In genomic region chr12:67428431-67428830, GRCh38 we compare ENCODE assay signal across 18 cellular contexts.
"Had no signal": no experiment of that assay in that cellular context is flagged by ENCODE, and none has a peak within 500 bp of the region (broad histone marks: within the 10 kb centered on the region; RNA-seq: fewer than 3 reads in every experiment).

No MANE protein-coding gene starts in this region.

- H3K36me3 ChIP-seq: sigmoid colon, thoracic aorta had no signal

- H3K27ac ChIP-seq: body of pancreas, coronary artery, sigmoid colon, thoracic aorta had no signal

- H3K9me3 Mint-ChIP-seq: activated B cell treated with CpG ODN at 0.5 μM for 24 hours; activated naive CD8-positive, alpha-beta T cell treated with anti-CD3 and anti-CD28 coated beads for 36 hours had no signal

- H3K27me3 ChIP-seq: body of pancreas, sigmoid colon had no signal

- H3K36me3 Mint-ChIP-seq: activated naive CD8-positive, alpha-beta T cell treated with anti-CD3 and anti-CD28 coated beads for 36 hours had no signal

- H3K4me3 Mint-ChIP-seq: activated B cell treated with CpG ODN at 0.5 μM for 24 hours; activated CD8-positive, alpha-beta T cell treated with anti-CD3 and anti-CD28 coated beads, Interleukin-2, amount 10 ng/mL, durations not matched to agents 7 days and 5 days; activated naive CD8-positive, alpha-beta T cell treated with anti-CD3 and anti-CD28 coated beads for 36 hours; T-helper 17 cell had no signal

- DNase-seq: activated B cell treated with CpG ODN at 0.5 μM for 24 hours; activated CD4-positive, alpha-beta T cell treated with anti-CD3 and anti-CD28 coated beads for 48 hours; activated CD8-positive, alpha-beta memory T cell treated with anti-CD3 and anti-CD28 coated beads, Interleukin-2, amount 50 U/mL, for 4 hours; activated CD8-positive, alpha-beta T cell treated with anti-CD3 and anti-CD28 coated beads, Interleukin-2, amount 10 ng/mL, durations not matched to agents 7 days and 5 days; activated gamma-delta T cell treated with Interleukin-2 at 50 U/mL for 16 hours; activated naive CD8-positive, alpha-beta T cell treated with anti-CD3 and anti-CD28 coated beads for 36 hours; activated T-cell treated with anti-CD3 and anti-CD28 coated beads, Interleukin-2, amount 50 U/mL, for 48 hours; amygdala; body of pancreas; central memory CD4-positive, alpha-beta T cell; effector CD8-positive, alpha-beta T cell; glutamatergic neuron; kidney glomerular epithelial cell; sigmoid colon; stimulated activated CD4-positive, alpha-beta T cell treated with anti-CD3 and anti-CD28 coated beads, Interleukin-2, amount 100 ng/mL, for 24 hours; T-helper 17 cell had no signal

- ATAC-seq: activated CD8-positive, alpha-beta T cell treated with anti-CD3 and anti-CD28 coated beads, Interleukin-2, amount 10 ng/mL, durations not matched to agents 7 days and 5 days; body of pancreas; T-helper 17 cell had no signal

- H3K4me3 ChIP-seq: body of pancreas, coronary artery, sigmoid colon, thoracic aorta had no signal

- H3K9me3 ChIP-seq: body of pancreas, sigmoid colon, thoracic aorta had no signal

- H3K27me3 Mint-ChIP-seq: activated naive CD8-positive, alpha-beta T cell treated with anti-CD3 and anti-CD28 coated beads for 36 hours had no signal

- H3K27ac Mint-ChIP-seq: activated B cell treated with CpG ODN at 0.5 μM for 24 hours; activated CD8-positive, alpha-beta T cell treated with anti-CD3 and anti-CD28 coated beads, Interleukin-2, amount 10 ng/mL, durations not matched to agents 7 days and 5 days; activated naive CD8-positive, alpha-beta T cell treated with anti-CD3 and anti-CD28 coated beads for 36 hours; T-helper 17 cell had no signal
